22 cellular contexts compared by ENCODE assay signal in genomic region chr6:92354270-92354831, GRCh38.
"Had no signal": no experiment of that assay in that cellular context is flagged by ENCODE, and none has a peak within 500 bp of the region (broad histone marks: within the 10 kb centered on the region; RNA-seq: fewer than 3 reads in every experiment).

No MANE protein-coding gene starts in this region.

- H3K36me3 ChIP-seq: adrenal gland, colonic mucosa, esophagus squamous epithelium, heart right ventricle, stomach, suprapubic skin, transverse colon had no signal

- H3K9me3 ChIP-seq: colonic mucosa, esophagus squamous epithelium, heart right ventricle, transverse colon had no signal

- H3K27me3 ChIP-seq: adrenal gland, colonic mucosa, dorsolateral prefrontal cortex, esophagus squamous epithelium, heart right ventricle, stomach, suprapubic skin, transverse colon had no signal

- H3K4me3 ChIP-seq: adrenal gland, colonic mucosa, dorsolateral prefrontal cortex, esophagus squamous epithelium, heart right ventricle, stomach, suprapubic skin, transverse colon had no signal

- ATAC-seq: activated T-cell treated with anti-CD3 and anti-CD28 coated beads, Interleukin-2, amount 50 U/mL, for 4 hours; effector memory CD8-positive, alpha-beta T cell; heart right ventricle; left colon; sciatic nerve; stimulated activated memory B cell treated with anti-CD40 and anti-IgM and Interleukin-4, amounts not matched to agents 10 μg/mL and 1 μg/mL and 100 μg/mL, for 72 hours; WTC11 had no signal

- DNase-seq: activated CD4-positive, alpha-beta T cell treated with anti-CD3 and anti-CD28 coated beads, Interleukin-2, amount 50 U/mL, for 48 hours; activated CD8-positive, alpha-beta memory T cell treated with anti-CD3 and anti-CD28 coated beads, Interleukin-2, amount 50 U/mL, for 48 hours; activated naive CD4-positive, alpha-beta T cell; activated T-cell treated with anti-CD3 and anti-CD28 coated beads, Interleukin-2, amount 50 U/mL, for 4 hours; adrenal gland; colonic mucosa; dorsolateral prefrontal cortex; effector memory CD8-positive, alpha-beta T cell; esophagus squamous epithelium; heart right ventricle; left colon; naive B cell; occipital lobe; small intestine; stimulated activated CD4-positive, alpha-beta T cell treated with anti-CD3 and anti-CD28 coated beads, Interleukin-15, amount 100 ng/mL, for 24 hours; stomach; T-helper 9 cell; transverse colon had no signal

- H3K27ac ChIP-seq: adrenal gland, colonic mucosa, dorsolateral prefrontal cortex, esophagus squamous epithelium, heart right ventricle, stomach, suprapubic skin, transverse colon had no signal

- H3K4me1 ChIP-seq: adrenal gland, colonic mucosa, esophagus squamous epithelium, heart right ventricle, stomach, suprapubic skin, transverse colon had no signal
